Comparison of ENCODE assay signal across 1 cellular context in genomic region chr3:183381673-183382072, GRCh38.
TF ChIP-seq lines count a peak whose summit lies in the region.

No MANE protein-coding gene starts in this region.

TF ChIP-seq in GM12878, 131 proteins besides CTCF, POLR2A, EP300 and RAD21:
- TF ChIP-seq, protein P1, sequence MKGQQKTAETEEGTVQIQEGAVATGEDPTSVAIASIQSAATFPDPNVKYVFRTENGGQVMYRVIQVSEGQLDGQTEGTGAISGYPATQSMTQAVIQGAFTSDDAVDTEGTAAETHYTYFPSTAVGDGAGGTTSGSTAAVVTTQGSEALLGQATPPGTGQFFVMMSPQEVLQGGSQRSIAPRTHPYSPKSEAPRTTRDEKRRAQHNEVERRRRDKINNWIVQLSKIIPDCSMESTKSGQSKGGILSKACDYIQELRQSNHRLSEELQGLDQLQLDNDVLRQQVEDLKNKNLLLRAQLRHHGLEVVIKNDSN (IDR thresholded peaks at IDR 0.05; ENCODE audit: borderline replicate concordance, extremely low read length, insufficient read depth, low read depth, low read length), result no peak
- TF ChIP-seq MEF2B (IDR thresholded peaks at IDR 0.05; ENCODE audit: partially characterized antibody, poor library complexity, severe bottlenecking) (no peak), CHD1 (IDR thresholded peaks at IDR 0.05; ENCODE audit: low read depth, low read length) (no peak), SIX5 (IDR thresholded peaks at IDR 0.05; ENCODE audit: low read depth, low read length, severe bottlenecking) (no peak), NFIC (IDR thresholded peaks at IDR 0.05; ENCODE audit: low read depth, low read length) (no peak), ZBTB40 (IDR thresholded peaks at IDR 0.05; ENCODE audit: borderline replicate concordance) (no peak), YBX1 (IDR thresholded peaks at IDR 0.05) (no peak), MTA2 (IDR thresholded peaks at IDR 0.05; ENCODE audit: low read depth) (peak; percentile 40; the same call in 1 of the 2 replicates), MTA3 (IDR thresholded peaks at IDR 0.05; ENCODE audit: borderline replicate concordance, low read length) (no peak), SMAD5 (IDR thresholded peaks at IDR 0.05; ENCODE audit: low read depth) (no peak), ATF7 (IDR thresholded peaks at IDR 0.05; ENCODE audit: low read depth) (0 out of 2 replicates have a peak, but pooled peaks have one; percentile 29), PAX8 (IDR thresholded peaks at IDR 0.05) (no peak), TCF3 (IDR thresholded peaks at IDR 0.05; ENCODE audit: borderline replicate concordance, insufficient read depth, low read depth, low read length) (no peak), CBFB (IDR thresholded peaks at IDR 0.05; ENCODE audit: low read depth) (no peak), IRF3 (IDR thresholded peaks at IDR 0.05) (no peak), ATF2 (IDR thresholded peaks at IDR 0.05; ENCODE audit: low read length) (no peak), SP1 (IDR thresholded peaks at IDR 0.05; ENCODE audit: low read depth, low read length) (no peak)
